ENCODE assay signal across 9 cellular contexts in the genomic region with DNA sequence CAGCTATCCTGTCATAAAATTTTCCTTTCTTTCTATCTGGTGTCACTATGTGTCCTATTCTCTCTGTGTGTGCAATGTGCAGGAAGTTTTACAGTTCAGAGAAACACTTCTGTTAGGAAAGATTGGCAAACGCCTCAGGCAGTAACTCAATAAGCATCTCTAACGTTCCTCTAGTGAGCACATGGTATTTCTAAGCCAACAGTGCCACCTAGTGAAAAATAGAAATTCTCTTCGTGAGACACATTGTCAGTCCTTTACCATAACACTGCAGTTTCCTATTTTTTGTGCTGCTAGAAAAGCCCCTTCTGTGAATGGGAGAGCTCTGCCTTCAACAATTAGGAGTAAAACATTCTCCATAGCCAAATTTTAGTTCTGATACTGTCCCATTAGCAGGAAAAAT. TPM values are rescaled to one million over a fixed set of nuclear protein-coding genes. Genes with fewer than 3 reads are reported as not detected.
DNase-seq lines count a peak whose midpoint lies in the region; ATAC-seq and TF ChIP-seq lines count a peak whose summit lies in the region.
"Had no signal": no experiment of that assay in that cellular context is flagged by ENCODE, and none has a peak within 500 bp of the region (broad histone marks: within the 10 kb centered on the region; RNA-seq: fewer than 3 reads in every experiment).

No MANE protein-coding gene starts in this region.

- TF ChIP-seq CTCF in PC-9 (conservative IDR thresholded peaks at IDR 0.05) (peak; percentile 68), foreskin keratinocyte (conservative IDR thresholded peaks at IDR 0.05) (peak; percentile 45), upper lobe of right lung (IDR thresholded peaks at IDR 0.05) (peak; percentile 49)

- H3K4me1 ChIP-seq in PC-9 (replicated peaks; ENCODE audit: insufficient read depth) (no peaks in the 10 kb centered on the region), foreskin keratinocyte (no peaks in the 10 kb centered on the region), upper lobe of right lung (no peaks in the 10 kb centered on the region)

- H3K9me2 ChIP-seq in PC-9 (ENCODE audit: insufficient read depth), result no peaks in the 10 kb centered on the region

- H3K36me3 Mint-ChIP-seq in activated CD4-positive, alpha-beta T cell treated with anti-CD3 and anti-CD28 coated beads, Interleukin-2, amount 10 ng/mL, durations not matched to agents 7 days and 5 days (ENCODE audit: low read depth), result no peaks in the 10 kb centered on the region
- H3K36me3 Mint-ChIP-seq in activated T-helper 17 cell treated with anti-CD3 and anti-CD28 coated beads, Interleukin-2, amount 50 U/mL, for 72 hours (ENCODE audit: low read depth), result no peaks in the 10 kb centered on the region

- H3K79me2 ChIP-seq in PC-9 (ENCODE audit: low read depth), result no peaks in the 10 kb centered on the region

- peaks cover 33% of the 10 kb centered on the region for H3K9me3 Mint-ChIP-seq in activated CD4-positive, alpha-beta T cell treated with anti-CD3 and anti-CD28 coated beads, Interleukin-2, amount 10 ng/mL, durations not matched to agents 7 days and 5 days
- peaks cover 14% of the 10 kb centered on the region for H3K9me3 Mint-ChIP-seq in activated T-helper 17 cell treated with anti-CD3 and anti-CD28 coated beads, Interleukin-2, amount 50 U/mL, for 72 hours

- H3K27ac Mint-ChIP-seq in activated CD4-positive, alpha-beta T cell treated with anti-CD3 and anti-CD28 coated beads, Interleukin-2, amount 10 ng/mL, durations not matched to agents 7 days and 5 days, result no peak overlapping the region
- H3K27ac Mint-ChIP-seq in activated T-helper 17 cell treated with anti-CD3 and anti-CD28 coated beads, Interleukin-2, amount 50 U/mL, for 72 hours, result no peak overlapping the region
- H3K27ac Mint-ChIP-seq: T-helper 1 cell treated with Interleukin-12 subunit alpha and Interleukin-12 subunit beta and Interleukin-4 antibody, amounts not matched to agents 30 μg/mL and 1 μg/mL, for 36 hours had no signal

- no peaks in the 10 kb centered on the region for H3K36me3 ChIP-seq in PC-9 (ENCODE audit: low read depth)
- no peaks in the 10 kb centered on the region for H3K36me3 ChIP-seq in upper lobe of right lung

- peak; percentile 5 for DNase-seq in activated CD4-positive, alpha-beta T cell treated with anti-CD3 and anti-CD28 coated beads, Interleukin-2, amount 10 ng/mL, durations not matched to agents 7 days and 5 days
- DNase-seq in activated CD4-positive, alpha-beta T cell treated with anti-CD3 and anti-CD28 coated beads for 48 hours, result no peak
- DNase-seq in PC-9, result peak in 1 of 2 experiments; percentile 55
- peak; percentile 11 to 32 for DNase-seq in foreskin keratinocyte
- DNase-seq in upper lobe of right lung, result no peak

- H3K27ac ChIP-seq in PC-9 (no peak overlapping the region), foreskin keratinocyte (no peak overlapping the region), upper lobe of right lung (no peak overlapping the region)

- POLR2A ChIA-PET in activated CD4-positive, alpha-beta T cell treated with anti-CD3 and anti-CD28 coated beads, Interleukin-2, amount 10 ng/mL, durations not matched to agents 7 days and 5 days (lab: Charles Lee), result no interaction called here
- POLR2A ChIA-PET in PC-9 (lab: Charles Lee; ENCODE audit: unreplicated experiment), result no interaction called here

- no peak overlapping the region for H3K4me2 ChIP-seq in PC-9

- intact Hi-C loops in PC-9 (cut with micrococcal nuclease; ENCODE audit: unreplicated experiment), result no loop called here
- intact Hi-C loops in upper lobe of right lung (cut with DNase I), result no loop called here

- H2AFZ ChIP-seq in PC-9, result no peak overlapping the region

- H3K4me3 ChIP-seq in PC-9 (no peak overlapping the region), upper lobe of right lung (no peak overlapping the region)

- BruUV-seq in PC-9 (replicated peaks; lab: Mats Ljungman, UMichigan), result no TSS peak

- H3K4me1 Mint-ChIP-seq in activated CD4-positive, alpha-beta T cell treated with anti-CD3 and anti-CD28 coated beads, Interleukin-2, amount 10 ng/mL, durations not matched to agents 7 days and 5 days, result no peaks in the 10 kb centered on the region
- H3K4me1 Mint-ChIP-seq in activated T-helper 17 cell treated with anti-CD3 and anti-CD28 coated beads, Interleukin-2, amount 50 U/mL, for 72 hours, result no peaks in the 10 kb centered on the region

- no peak overlapping the region for H3K4me3 Mint-ChIP-seq in activated CD4-positive, alpha-beta T cell treated with anti-CD3 and anti-CD28 coated beads, Interleukin-2, amount 10 ng/mL, durations not matched to agents 7 days and 5 days
- H3K4me3 Mint-ChIP-seq in activated T-helper 17 cell treated with anti-CD3 and anti-CD28 coated beads, Interleukin-2, amount 50 U/mL, for 72 hours, result no peak overlapping the region
- H3K4me3 Mint-ChIP-seq: T-helper 1 cell treated with Interleukin-12 subunit alpha and Interleukin-12 subunit beta and Interleukin-4 antibody, amounts not matched to agents 30 μg/mL and 1 μg/mL, for 36 hours had no signal

- no peak for ATAC-seq in foreskin keratinocyte
- peak; percentile 59 for ATAC-seq in upper lobe of right lung
- no peak for ATAC-seq in GM18861 (IDR thresholded peaks at IDR 0.05; ENCODE audit: unreplicated experiment)
- ATAC-seq in activated T-helper 17 cell treated with anti-CD3 and anti-CD28 coated beads, Interleukin-2, amount 50 U/mL, for 72 hours (replicated peaks), result no peak
- no peak for ATAC-seq in HG02610 (IDR thresholded peaks at IDR 0.05; ENCODE audit: unreplicated experiment)

- H3K27me3 ChIP-seq in PC-9 (ENCODE audit: insufficient read depth, low read depth) (no peaks in the 10 kb centered on the region), foreskin keratinocyte (no peaks in the 10 kb centered on the region), upper lobe of right lung (no peaks in the 10 kb centered on the region)

- H3F3A ChIP-seq in PC-9 (ENCODE audit: insufficient read depth, low read depth), result no peaks in the 10 kb centered on the region

- CTCF ChIA-PET in activated CD4-positive, alpha-beta T cell treated with anti-CD3 and anti-CD28 coated beads, Interleukin-2, amount 10 ng/mL, durations not matched to agents 7 days and 5 days (lab: Charles Lee), result no interaction called here
- CTCF ChIA-PET in PC-9 (lab: Charles Lee), result no interaction called here

- no peaks in the 10 kb centered on the region for H3K27me3 Mint-ChIP-seq in activated CD4-positive, alpha-beta T cell treated with anti-CD3 and anti-CD28 coated beads, Interleukin-2, amount 10 ng/mL, durations not matched to agents 7 days and 5 days
- no peaks in the 10 kb centered on the region for H3K27me3 Mint-ChIP-seq in activated T-helper 17 cell treated with anti-CD3 and anti-CD28 coated beads, Interleukin-2, amount 50 U/mL, for 72 hours

- no peaks in the 10 kb centered on the region for H4K20me1 ChIP-seq in PC-9 (ENCODE audit: insufficient read depth)

- 0 out of 2 replicates have a peak, but pooled peaks cover 4% of the 10 kb centered on the region for H3K9me3 ChIP-seq in PC-9 (ENCODE audit: insufficient read depth, low read depth)
- H3K9me3 ChIP-seq in upper lobe of right lung, result no peaks in the 10 kb centered on the region

RNA-seq across cellular contexts. Expression of gene ZNF723, which starts 50.7 kb away (rescaled TPM):
- not detected for total RNA-seq in activated CD4-positive, alpha-beta T cell treated with anti-CD3 and anti-CD28 coated beads, Interleukin-2, amount 10 ng/mL, durations not matched to agents 7 days and 5 days
- total RNA-seq in PC-9 (2021), result not detected in 2 replicates
- total RNA-seq in foreskin keratinocyte, result not detected in 2 replicates
- not detected in 2 replicates for polyA plus RNA-seq in foreskin keratinocyte
- total RNA-seq in upper lobe of right lung, result not detected
- under 1 TPM in 1 of 2 donors, not detected in 1; 0.24 TPM for total RNA-seq in activated T-helper 17 cell treated with anti-CD3 and anti-CD28 coated beads, Interleukin-2, amount 50 U/mL, for 72 hours

Comparison
In these comparisons a context has a peak if more than half of its experiments do, and no peak if none do; other contexts are left out.
1. DNase-seq: peak in activated CD4-positive, alpha-beta T cell treated with anti-CD3 and anti-CD28 coated beads, Interleukin-2, amount 10 ng/mL, durations not matched to agents 7 days and 5 days (single experiment) and foreskin keratinocyte (2 of 2); none in activated CD4-positive, alpha-beta T cell treated with anti-CD3 and anti-CD28 coated beads for 48 hours (single experiment) and upper lobe of right lung (single experiment).
2. Peak in every context shown above with its lines, with median percentiles within 50 percentile points of each other: CTCF ChIP-seq.